ENCODE assay signal across 8 cellular contexts in genomic region chr7:65798111-65799075, GRCh38.
DNase-seq lines count a peak whose midpoint lies in the region; ATAC-seq and TF ChIP-seq lines count a peak whose summit lies in the region.

No MANE protein-coding gene starts in this region.

- H3K4me1 ChIP-seq in psoas muscle: no peaks in the 10 kb centered on the region

- H3K36me3 ChIP-seq in psoas muscle (ENCODE audit: insufficient read depth in 1 of 2, low read depth in 1 of 2): peaks cover 0 to 4% of the 10 kb centered on the region in 2 donors

- no peak overlapping the region for H3K4me3 ChIP-seq in astrocyte of the cerebellum (ENCODE audit: low read depth, low read length)
- H3K4me3 ChIP-seq in psoas muscle: no peak overlapping the region

- no peaks in the 10 kb centered on the region for H3K27me3 ChIP-seq in psoas muscle (ENCODE audit: insufficient read depth in 3 of 3, low read length in 2 of 3)

- DNase-seq in EH (ENCODE audit: low read depth) (peak; percentile 77), astrocyte of the cerebellum (ENCODE audit: low read depth) (peak; percentile 18), DMS114 treated with DMSO at 0.1 percent for 48 hours (lab: John Stamatoyannopoulos, UW; ENCODE audit: unreplicated experiment) (no peak), psoas muscle (no peak), NCI-H2029 (lab: John Stamatoyannopoulos, UW) (no peak)
- no peak for DNase-seq in effector CD8-positive, alpha-beta T cell (lab: John Stamatoyannopoulos, UW)

- H3K27ac ChIP-seq in psoas muscle: no peak overlapping the region

- WGBS in psoas muscle, 3 donors: 70 to 77% (median 75%) methylated on average over 5 of the region's 5 CpGs

- in situ Hi-C loops in astrocyte of the cerebellum (cut with HindIII; ENCODE audit: low sequenced_read_pairs): no loop called here

- intact Hi-C loops in psoas muscle (cut with DNase I): loop anchor here in 1 of 2 donors (10.0 kb wide), 1 partner anchor 694 kb away; no protein-coding TSS in a partner anchor

- ATAC-seq in GM19468 (IDR thresholded peaks at IDR 0.05; ENCODE audit: extremely low read depth, unreplicated experiment) (peak; percentile 86), HG03442 (IDR thresholded peaks at IDR 0.05; ENCODE audit: unreplicated experiment) (peak; percentile 100), psoas muscle (no peak)

- no peak for TF ChIP-seq CTCF in astrocyte of the cerebellum (IDR thresholded peaks at IDR 0.05; ENCODE audit: low read depth, low read length, missing control alignments)
- TF ChIP-seq CTCF in psoas muscle (IDR thresholded peaks at IDR 0.05): no peak

- H3K9me3 ChIP-seq in psoas muscle: no peaks in the 10 kb centered on the region

Comparison
In these comparisons a context has a peak if more than half of its experiments do, and no peak if none do; other contexts are left out.
1. DNase-seq: peak in EH (single experiment) and astrocyte of the cerebellum (single experiment); none in effector CD8-positive, alpha-beta T cell (single experiment), DMS114 treated with DMSO at 0.1 percent for 48 hours (single experiment), psoas muscle (0 of 2) and NCI-H2029 (single experiment).
2. ATAC-seq: peak in GM19468 (single experiment) and HG03442 (single experiment); none in psoas muscle (0 of 4).